Comparison of ENCODE assay signal across 24 cellular contexts in the genomic region with DNA sequence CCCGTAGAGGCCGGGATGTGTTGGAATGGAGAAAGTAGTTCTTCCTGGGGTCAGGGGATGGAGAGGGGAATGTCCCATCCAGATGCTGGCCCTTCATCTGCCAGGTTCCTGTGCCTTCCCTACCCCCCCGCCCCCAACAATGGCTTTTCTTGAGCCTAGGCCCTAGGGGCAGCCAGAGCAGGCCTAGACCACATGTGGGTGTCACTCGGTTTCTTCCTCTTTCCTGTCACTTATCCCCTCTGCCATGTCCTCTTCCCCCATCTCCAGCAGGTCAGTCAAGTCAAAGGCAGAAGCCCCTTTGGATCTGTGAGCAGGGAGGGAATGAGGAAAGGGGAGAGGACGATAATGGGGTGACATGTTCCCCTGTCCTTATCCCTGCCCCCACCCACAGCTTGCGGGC. TPM values are rescaled to one million over a fixed set of nuclear protein-coding genes. Genes with fewer than 3 reads are reported as not detected.
DNase-seq lines count a peak whose midpoint lies in the region; ATAC-seq, FAIRE-seq and TF ChIP-seq lines count a peak whose summit lies in the region.
"Had no signal": no experiment of that assay in that cellular context is flagged by ENCODE, and none has a peak within 500 bp of the region (broad histone marks: within the 10 kb centered on the region; RNA-seq: fewer than 3 reads in every experiment).

No MANE protein-coding gene starts in this region.

- POLR2A ChIA-PET in K562 (lab: Yijun Ruan, JAX) = interaction anchor here (0.7 kb wide), 1 partner anchor 11 kb away, joined by 4 read pairs; no protein-coding TSS in a partner anchor
- POLR2A ChIA-PET in naive thymus-derived CD8-positive, alpha-beta T cell (lab: Charles Lee) = no interaction called here

- no peak for TF ChIP-seq EP300 in K562 (IDR thresholded peaks at IDR 0.05; ENCODE audit: low read length)
- TF ChIP-seq EP300 in upper lobe of left lung (IDR thresholded peaks at IDR 0.05) = no peak

- no peak for TF ChIP-seq CTCF in breast epithelium (IDR thresholded peaks at IDR 0.05)
- TF ChIP-seq CTCF in mammary epithelial cell (conservative IDR thresholded peaks at IDR 0.05 in 1 of 2, IDR thresholded peaks at IDR 0.05 in 1 of 2; ENCODE audit: extremely low read depth in 1 of 2, insufficient read depth in 1 of 2, low read depth in 1 of 2, low read length in 2 of 2) = no peak
- no peak for TF ChIP-seq CTCF in K562 (IDR thresholded peaks at IDR 0.05 in 2 of 3, conservative IDR thresholded peaks at IDR 0.05 in 1 of 3; ENCODE audit: insufficient read depth in 2 of 3, low read depth in 1 of 3, low read length in 3 of 3)
- no peak for TF ChIP-seq CTCF in nephron (IDR thresholded peaks at IDR 0.05; ENCODE audit: unreplicated experiment in 3 of 3)
- TF ChIP-seq CTCF in upper lobe of left lung (IDR thresholded peaks at IDR 0.05) = no peak

- no peak overlapping the region for H3K4me3 Mint-ChIP-seq in nephron
- H3K4me3 Mint-ChIP-seq in naive thymus-derived CD8-positive, alpha-beta T cell = no peak overlapping the region
- H3K4me3 Mint-ChIP-seq: stimulated activated effector memory CD8-positive, alpha-beta T cell treated with anti-CD3 and anti-CD28 coated beads, Interleukin-12 subunit alpha, Interleukin-12 subunit beta, amount 100 ng/mL, for 72 hours; type B pancreatic cell had no signal

- peaks cover 5% of the 10 kb centered on the region for H3K9me1 ChIP-seq in K562 (ENCODE audit: control insufficient read depth, insufficient read depth, low read length)

- H3K4me1 ChIP-seq in breast epithelium (peaks cover 3 to 58% of the 10 kb centered on the region in 2 donors), mammary epithelial cell (ENCODE audit: insufficient read depth, low read length) (peaks cover 7% of the 10 kb centered on the region), K562 (replicated peaks in 1 of 2; ENCODE audit: control insufficient read depth in 2 of 2, insufficient read depth in 2 of 2, low read length in 2 of 2) (peaks cover 42 to 86% of the 10 kb centered on the region in 2 experiments), upper lobe of left lung (peaks cover 25 to 65% (median 58%) of the 10 kb centered on the region in 4 donors)
- H3K4me1 ChIP-seq in effector memory CD4-positive, alpha-beta T cell (ENCODE audit: control insufficient read depth, insufficient read depth, low read length, poor library complexity, severe bottlenecking) = no peaks in the 10 kb centered on the region

- DNase-seq in breast epithelium (ENCODE audit: low spot score in 2 of 2) (no peak), mammary epithelial cell (no peak), K562 (ENCODE audit: extremely low read depth in 1 of 4, low spot score in 3 of 4) (no peak), upper lobe of left lung (no peak)
- DNase-seq in naive thymus-derived CD8-positive, alpha-beta T cell = no peak
- no peak for DNase-seq in activated CD8-positive, alpha-beta memory T cell treated with anti-CD3 and anti-CD28 coated beads for 24 hours
- no peak for DNase-seq in effector memory CD4-positive, alpha-beta T cell
- DNase-seq: activated CD4-positive, alpha-beta T cell treated with anti-CD3 and anti-CD28 coated beads, Interleukin-2, amount 50 U/mL, for 1 hour; activated gamma-delta T cell; C1 segment of cervical spinal cord; GOT3; left colon; NCI-H1105; NCI-H2081 treated with DMSO at 0.1 percent for 48 hours; NCI-H510A treated with DMSO at 0.1 percent for 48 hours; retina; RPMI8226; stimulated activated CD4-positive, alpha-beta T cell treated with anti-CD3 and anti-CD28 coated beads, Interleukin-15, amount 100 ng/mL, for 24 hours had no signal

- H3K9me3 ChIP-seq in breast epithelium = no peaks in the 10 kb centered on the region
- no peaks in the 10 kb centered on the region for H3K9me3 ChIP-seq in mammary epithelial cell (replicated peaks; ENCODE audit: insufficient read depth, low read length)
- no peaks in the 10 kb centered on the region for H3K9me3 ChIP-seq in K562 (replicated peaks; ENCODE audit: control insufficient read depth, insufficient read depth, low read depth, low read length)
- no peaks in the 10 kb centered on the region for H3K9me3 ChIP-seq in upper lobe of left lung
- H3K9me3 ChIP-seq in effector memory CD4-positive, alpha-beta T cell (ENCODE audit: control insufficient read depth, low read length) = no peaks in the 10 kb centered on the region
- H3K9me3 ChIP-seq: neutrophil had no signal

- H3K27ac ChIP-seq in breast epithelium = peak overlapping the region; percentile 33 to 69
- H3K27ac ChIP-seq in mammary epithelial cell (ENCODE audit: insufficient read depth, low read depth, low read length) = no peak overlapping the region
- H3K27ac ChIP-seq in K562 (ENCODE audit: extremely low read depth, low read depth, low read length) = no peak overlapping the region; the same call in 2 of the 3 replicates
- H3K27ac ChIP-seq in upper lobe of left lung = peak overlapping the region in 3 of 4 donors; percentile 7 to 69 (median 37)
- no peak overlapping the region for H3K27ac ChIP-seq in effector memory CD4-positive, alpha-beta T cell (ENCODE audit: insufficient read depth, low read length, poor library complexity, severe bottlenecking)
- H3K27ac ChIP-seq: neutrophil had no signal

- H3K27me3 ChIP-seq in breast epithelium (no peaks in the 10 kb centered on the region), mammary epithelial cell (ENCODE audit: insufficient read depth, low read length) (no peaks in the 10 kb centered on the region), K562 (ENCODE audit: control insufficient read depth in 2 of 2, insufficient read depth in 2 of 2, low read length in 2 of 2) (no peaks in the 10 kb centered on the region), upper lobe of left lung (no peaks in the 10 kb centered on the region)
- no peaks in the 10 kb centered on the region for H3K27me3 ChIP-seq in effector memory CD4-positive, alpha-beta T cell (replicated peaks; ENCODE audit: control insufficient read depth, insufficient read depth, low read length, poor library complexity, severe bottlenecking)

- H3K36me3 ChIP-seq in breast epithelium = no peaks in the 10 kb centered on the region
- no peaks in the 10 kb centered on the region for H3K36me3 ChIP-seq in mammary epithelial cell (ENCODE audit: insufficient read depth, low read length)
- no peaks in the 10 kb centered on the region for H3K36me3 ChIP-seq in K562 (ENCODE audit: control insufficient read depth, insufficient read depth, low read length)
- no peaks in the 10 kb centered on the region for H3K36me3 ChIP-seq in upper lobe of left lung
- no peaks in the 10 kb centered on the region for H3K36me3 ChIP-seq in effector memory CD4-positive, alpha-beta T cell (ENCODE audit: control insufficient read depth, insufficient read depth, low read length)
- H3K36me3 ChIP-seq: neutrophil had no signal

- no peak for TF ChIP-seq RAD21 in K562 (CRISPR knock-in tag; conservative IDR thresholded peaks at IDR 0.05 in 1 of 2, IDR thresholded peaks at IDR 0.05 in 1 of 2)

- intact Hi-C loops in breast epithelium (cut with DNase I; ENCODE audit: low total_unique reads) = no loop called here
- intact Hi-C loops in mammary epithelial cell (cut with micrococcal nuclease) = no loop called here
- intact Hi-C loops in K562 (cut with micrococcal nuclease) = no loop called here

- H3K36me3 Mint-ChIP-seq in nephron (ENCODE audit: low read depth) = no peaks in the 10 kb centered on the region
- H3K36me3 Mint-ChIP-seq in naive thymus-derived CD8-positive, alpha-beta T cell = no peaks in the 10 kb centered on the region
- H3K36me3 Mint-ChIP-seq: stimulated activated effector memory CD8-positive, alpha-beta T cell treated with anti-CD3 and anti-CD28 coated beads, Interleukin-12 subunit alpha, Interleukin-12 subunit beta, amount 100 ng/mL, for 72 hours; type B pancreatic cell had no signal

- peaks cover 66% of the 10 kb centered on the region for H3K27me3 Mint-ChIP-seq in nephron (ENCODE audit: low read depth)
- H3K27me3 Mint-ChIP-seq in naive thymus-derived CD8-positive, alpha-beta T cell = peaks cover 2 to 31% (median 12%) of the 10 kb centered on the region in 5 donors

- TF ChIP-seq POLR2A in breast epithelium (IDR thresholded peaks at IDR 0.05) (no peak), K562 (conservative IDR thresholded peaks at IDR 0.05) (no peak), upper lobe of left lung (IDR thresholded peaks at IDR 0.05) (no peak)

- ATAC-seq in K562 (no peak), upper lobe of left lung (ENCODE audit: low FRiP score in 2 of 2) (no peak)
- no peak for ATAC-seq in naive thymus-derived CD8-positive, alpha-beta T cell
- ATAC-seq: stimulated activated effector memory CD8-positive, alpha-beta T cell treated with anti-CD3 and anti-CD28 coated beads, Interleukin-12 subunit alpha, Interleukin-12 subunit beta, amount 100 ng/mL, for 72 hours had no signal

- H3K4me1 Mint-ChIP-seq in nephron = peaks cover 89% of the 10 kb centered on the region
- peaks cover 3 to 5% (median 3%) of the 10 kb centered on the region in 4 donors for H3K4me1 Mint-ChIP-seq in naive thymus-derived CD8-positive, alpha-beta T cell

- no peaks in the 10 kb centered on the region for H3K9me3 Mint-ChIP-seq in nephron
- no peaks in the 10 kb centered on the region for H3K9me3 Mint-ChIP-seq in naive thymus-derived CD8-positive, alpha-beta T cell
- H3K9me3 Mint-ChIP-seq: stimulated activated effector memory CD8-positive, alpha-beta T cell treated with anti-CD3 and anti-CD28 coated beads, Interleukin-12 subunit alpha, Interleukin-12 subunit beta, amount 100 ng/mL, for 72 hours; type B pancreatic cell had no signal

- no peak overlapping the region for H3K4me3 ChIP-seq in breast epithelium
- H3K4me3 ChIP-seq in mammary epithelial cell (replicated peaks in 1 of 3; ENCODE audit: insufficient read depth in 1 of 3, low read depth in 2 of 3, low read length in 3 of 3) = no peak overlapping the region
- H3K4me3 ChIP-seq in K562 = no peak overlapping the region
- no peak overlapping the region for H3K4me3 ChIP-seq in upper lobe of left lung
- H3K4me3 ChIP-seq in effector memory CD4-positive, alpha-beta T cell (ENCODE audit: insufficient read depth, low read depth, low read length, poor library complexity, severe bottlenecking) = no peak overlapping the region

- H3K4me2 ChIP-seq in mammary epithelial cell (ENCODE audit: insufficient read depth, low read depth, low read length) = no peak overlapping the region
- H3K4me2 ChIP-seq in K562 (ENCODE audit: insufficient read depth, low read length) = no peak overlapping the region

- no peak overlapping the region for H3K9ac ChIP-seq in mammary epithelial cell (ENCODE audit: insufficient read depth, low read length)
- peak overlapping the region in 1 of 2 experiments; percentile 63; a peak in 2 of 4 replicates for H3K9ac ChIP-seq in K562 (ENCODE audit: insufficient read depth in 1 of 2, low read depth in 2 of 2, low read length in 2 of 2)

- FAIRE-seq in K562 (lab: Jason Lieb, UNC) = no peak
- FAIRE-seq: A204.1, D721Med had no signal

- H4K20me1 ChIP-seq in mammary epithelial cell (ENCODE audit: insufficient read depth, low read length) (no peaks in the 10 kb centered on the region), K562 (replicated peaks; ENCODE audit: control insufficient read depth, insufficient read depth, low read length) (no peaks in the 10 kb centered on the region)

- WGBS in mammary epithelial cell (ENCODE audit: low coverage, missing lambda C conversion rate) = 73% methylated on average over 4 of the region's 6 CpGs
- WGBS in K562 (ENCODE audit: insufficient coverage, low coverage, missing lambda C conversion rate) = 83% methylated on average over 6 of the region's 6 CpGs
- 82 to 84% methylated on average over 6 of the region's 6 CpGs for WGBS in upper lobe of left lung, 2 donors

- dilution Hi-C loops in mammary epithelial cell (cut with HindIII; ENCODE audit: low sequenced_read_pairs) = no loop called here

- BruUV-seq in mammary epithelial cell (replicated peaks; lab: Mats Ljungman, UMichigan) (no TSS peak), K562 (replicated peaks; lab: Mats Ljungman, UMichigan) (no TSS peak)

- H2AFZ ChIP-seq in mammary epithelial cell (ENCODE audit: low read depth, low read length) (no peak overlapping the region), K562 (ENCODE audit: low read depth, low read length) (no peak overlapping the region)

- CTCF ChIA-PET in mammary epithelial cell (lab: Charles Lee; ENCODE audit: low non-redundant PET) (no interaction called here), K562 (lab: Yijun Ruan, JAX; ENCODE audit: low intra/inter-chr PET ratio) (no interaction called here)

- in situ Hi-C loops in mammary epithelial cell (cut with MboI; ENCODE audit: low sequenced_read_pairs in 2 of 2) (loop anchor here in 1 of 2 donors (10.0 kb wide), 1 partner anchor 81 kb away; no protein-coding TSS in a partner anchor), K562 (cut with MboI) (no loop called here)

- H3K79me2 ChIP-seq in mammary epithelial cell (ENCODE audit: insufficient read depth, low read length) = peaks cover 61% of the 10 kb centered on the region
- H3K79me2 ChIP-seq in K562 (ENCODE audit: control insufficient read depth, insufficient read depth, low read length) = peaks cover 28% of the 10 kb centered on the region

- peak overlapping the region; percentile 25 to 81 (median 59) for H3K27ac Mint-ChIP-seq in nephron
- no peak overlapping the region for H3K27ac Mint-ChIP-seq in naive thymus-derived CD8-positive, alpha-beta T cell
- H3K27ac Mint-ChIP-seq: stimulated activated effector memory CD8-positive, alpha-beta T cell treated with anti-CD3 and anti-CD28 coated beads, Interleukin-12 subunit alpha, Interleukin-12 subunit beta, amount 100 ng/mL, for 72 hours had no signal

RNA-seq across cellular contexts. Expression of gene LYL1, which starts 36.4 kb away (rescaled TPM):
- total RNA-seq in breast epithelium = 10 to 100 TPM in 1 of 3 donors, 1 to 10 TPM in 2; 7.0 to 21.0 (median 9.2) TPM
- total RNA-seq in mammary epithelial cell = not detected
- not detected for polyA plus RNA-seq in mammary epithelial cell
- not detected for polyA minus RNA-seq in mammary epithelial cell
- total RNA-seq in K562 (2011; cell fraction: chromatin; rRNA removed; ENCODE audit: low replicate concordance) = 54.5 and 112 TPM in 2 replicates
- total RNA-seq in K562 (2011; cell fraction: nucleolus; rRNA removed) = 105 and 123 TPM in 2 replicates
- 74.6 and 89.7 TPM in 2 replicates for total RNA-seq in K562 (2011; cell fraction: nucleoplasm; rRNA removed)
- total RNA-seq in K562 (2014; rRNA removed) = 266 and 312 TPM in 2 replicates
- total RNA-seq in K562 (2014; rRNA removed; fragmentation: Illumina TruSeq; extraction: Trizol) = 13.2 and 17.7 TPM in 2 replicates
- 89.9 and 108 TPM in 2 replicates for total RNA-seq in K562 (2015; rRNA removed; fragmentation: Illumina TruSeq; extraction: Trizol)
- total RNA-seq in K562 (2021) = 216 and 218 TPM in 2 replicates
- polyA plus RNA-seq in K562 (2011; rRNA removed) = 34.0 and 47.0 TPM in 2 replicates
- polyA plus RNA-seq in K562 (2011; cell fraction: cytosol; rRNA removed) = 73.1 and 246 TPM in 2 replicates
- polyA plus RNA-seq in K562 (2011; cell fraction: nucleus; rRNA removed) = 76.6 and 132 TPM in 2 replicates
- polyA plus RNA-seq in K562 (2012) = 144 and 229 TPM in 2 replicates
- polyA plus RNA-seq in K562 (2014; fragmentation: Illumina TruSeq; extraction: Trizol) = 17.8 and 71.5 TPM in 2 replicates
- 1 to 10 TPM; 1.3 to 1.6 TPM for polyA plus RNA-seq in K562 (2014; fragmentation: Nextera tagmentation; extraction: Ambion mirVana)
- polyA plus RNA-seq in K562 (2014; rRNA removed) = 165 and 175 TPM in 2 replicates
- polyA minus RNA-seq in K562 (2011; rRNA and poly(A)+ RNA removed) = 12.7 and 14.2 TPM in 2 replicates
- 46.0 and 79.3 TPM in 2 replicates for polyA minus RNA-seq in K562 (2011; cell fraction: cytosol; rRNA and poly(A)+ RNA removed)
- polyA minus RNA-seq in K562 (2011; cell fraction: nucleus; rRNA and poly(A)+ RNA removed) = 37.4 and 52.3 TPM in 2 replicates
- total RNA-seq in upper lobe of left lung = 10 to 100 TPM; 22.6 to 55.5 (median 31.4) TPM
- 1 to 10 TPM; 6.6 to 7.9 TPM for total RNA-seq in naive thymus-derived CD8-positive, alpha-beta T cell
- 1 to 10 TPM in 2 of 3 donors, under 1 TPM in 1; 0.37 to 2.6 (median 1.3) TPM for polyA plus RNA-seq in naive thymus-derived CD8-positive, alpha-beta T cell

RNA-seq across cellular contexts. Expression of gene TRMT1, which starts 50.3 kb away (rescaled TPM):
- total RNA-seq in breast epithelium (10 to 100 TPM; 29.7 to 37.4 (median 31.7) TPM), mammary epithelial cell (10 to 100 TPM; 28.7 to 56.2 TPM), K562 (2014; rRNA removed) (89.1 and 113 TPM in 2 replicates), K562 (2014; rRNA removed; fragmentation: Illumina TruSeq; extraction: Trizol) (25.8 and 42.9 TPM in 2 replicates), K562 (2015; rRNA removed; fragmentation: Illumina TruSeq; extraction: Trizol) (54.3 and 60.2 TPM in 2 replicates), K562 (2021) (118 TPM in 2 replicates), upper lobe of left lung (10 to 100 TPM; 27.2 to 92.2 (median 33.1) TPM)
- polyA plus RNA-seq in mammary epithelial cell (39.3 TPM), K562 (2011; rRNA removed) (44.1 and 53.3 TPM in 2 replicates), K562 (2014; fragmentation: Illumina TruSeq; extraction: Trizol) (84.8 and 96.2 TPM in 2 replicates), K562 (2014; fragmentation: Nextera tagmentation; extraction: Ambion mirVana) (10 to 100 TPM in 1 of 2 experiments, 1 to 10 TPM in 1; 5.8 to 10.9 TPM), K562 (2014; rRNA removed) (155 and 158 TPM in 2 replicates)
- polyA minus RNA-seq in mammary epithelial cell = 66.7 TPM
- 73.3 and 179 TPM in 2 replicates for total RNA-seq in K562 (2011; cell fraction: chromatin; rRNA removed; ENCODE audit: low replicate concordance)
- total RNA-seq in K562 (2011; cell fraction: nucleolus; rRNA removed) = 168 and 175 TPM in 2 replicates
- total RNA-seq in K562 (2011; cell fraction: nucleoplasm; rRNA removed) = 79.0 and 80.0 TPM in 2 replicates
- polyA plus RNA-seq in K562 (2011; cell fraction: cytosol; rRNA removed) = 39.2 and 80.0 TPM in 2 replicates
- polyA plus RNA-seq in K562 (2011; cell fraction: nucleus; rRNA removed) = 282 and 531 TPM in 2 replicates
- polyA plus RNA-seq in K562 (2012) = 59.6 and 77.8 TPM in 2 replicates
- polyA minus RNA-seq in K562 (2011; rRNA and poly(A)+ RNA removed) = 23.7 and 27.9 TPM in 2 replicates
- 49.3 and 51.7 TPM in 2 replicates for polyA minus RNA-seq in K562 (2011; cell fraction: cytosol; rRNA and poly(A)+ RNA removed)
- 50.5 and 77.3 TPM in 2 replicates for polyA minus RNA-seq in K562 (2011; cell fraction: nucleus; rRNA and poly(A)+ RNA removed)
- 100 to 1,000 TPM; 100 to 103 TPM for total RNA-seq in naive thymus-derived CD8-positive, alpha-beta T cell
- 10 to 100 TPM; 26.1 to 35.1 (median 27.2) TPM for polyA plus RNA-seq in naive thymus-derived CD8-positive, alpha-beta T cell

RNA-seq across cellular contexts. Expression of gene NACC1, which starts 51.8 kb away (rescaled TPM):
- total RNA-seq in breast epithelium (10 to 100 TPM in 2 of 3 donors, 1 to 10 TPM in 1; 8.5 to 20.5 (median 19.7) TPM), mammary epithelial cell (100 to 1,000 TPM in 1 of 2 donors, 10 to 100 TPM in 1; 76.2 to 106 TPM), K562 (2014; rRNA removed) (62.4 and 85.7 TPM in 2 replicates), K562 (2014; rRNA removed; fragmentation: Illumina TruSeq; extraction: Trizol) (9.1 and 9.5 TPM in 2 replicates), K562 (2015; rRNA removed; fragmentation: Illumina TruSeq; extraction: Trizol) (40.2 and 46.8 TPM in 2 replicates), K562 (2021) (93.0 and 96.6 TPM in 2 replicates), upper lobe of left lung (10 to 100 TPM; 22.0 to 96.1 (median 55.7) TPM)
- polyA plus RNA-seq in mammary epithelial cell (90.9 TPM), K562 (2011; rRNA removed) (25.8 and 49.0 TPM in 2 replicates), K562 (2014; fragmentation: Illumina TruSeq; extraction: Trizol) (23.2 and 90.7 TPM in 2 replicates), K562 (2014; fragmentation: Nextera tagmentation; extraction: Ambion mirVana) (under 1 TPM; 0.04 to 0.17 TPM), K562 (2014; rRNA removed) (46.1 and 68.1 TPM in 2 replicates)
- polyA minus RNA-seq in mammary epithelial cell = 45.9 TPM
- 31.6 and 133 TPM in 2 replicates for total RNA-seq in K562 (2011; cell fraction: chromatin; rRNA removed; ENCODE audit: low replicate concordance)
- total RNA-seq in K562 (2011; cell fraction: nucleolus; rRNA removed) = 77.5 and 89.6 TPM in 2 replicates
- 35.3 and 45.1 TPM in 2 replicates for total RNA-seq in K562 (2011; cell fraction: nucleoplasm; rRNA removed)
- 59.4 and 222 TPM in 2 replicates for polyA plus RNA-seq in K562 (2011; cell fraction: cytosol; rRNA removed)
- polyA plus RNA-seq in K562 (2011; cell fraction: nucleus; rRNA removed) = 52.2 and 123 TPM in 2 replicates
- 35.2 and 37.0 TPM in 2 replicates for polyA plus RNA-seq in K562 (2012)
- 17.9 and 39.8 TPM in 2 replicates for polyA minus RNA-seq in K562 (2011; rRNA and poly(A)+ RNA removed)
- 67.5 and 79.0 TPM in 2 replicates for polyA minus RNA-seq in K562 (2011; cell fraction: cytosol; rRNA and poly(A)+ RNA removed)
- 16.6 and 18.0 TPM in 2 replicates for polyA minus RNA-seq in K562 (2011; cell fraction: nucleus; rRNA and poly(A)+ RNA removed)
- total RNA-seq in naive thymus-derived CD8-positive, alpha-beta T cell = 10 to 100 TPM; 24.5 to 25.7 TPM
- 1 to 10 TPM; 1.4 to 3.4 (median 1.9) TPM for polyA plus RNA-seq in naive thymus-derived CD8-positive, alpha-beta T cell

Comparison
In these comparisons a context has a peak if more than half of its experiments do, and no peak if none do; other contexts are left out.
1. H3K27ac ChIP-seq: peak in breast epithelium (2 of 2) and upper lobe of left lung (3 of 4); none in mammary epithelial cell (single experiment), K562 (single experiment) and effector memory CD4-positive, alpha-beta T cell (single experiment).
2. RNA of gene LYL1, which starts 36.4 kb away (total RNA-seq): 13.2 to 312 TPM in K562, 22.6 to 55.5 TPM in upper lobe of left lung, 7.0 to 21.0 TPM in breast epithelium and 6.6 to 7.9 TPM in naive thymus-derived CD8-positive, alpha-beta T cell; not detected in mammary epithelial cell; every median in the first group is over 4 times any median in the second.
3. H3K27ac Mint-ChIP-seq: peak in nephron (3 of 3); none in naive thymus-derived CD8-positive, alpha-beta T cell (0 of 10).